In the genomic region with DNA sequence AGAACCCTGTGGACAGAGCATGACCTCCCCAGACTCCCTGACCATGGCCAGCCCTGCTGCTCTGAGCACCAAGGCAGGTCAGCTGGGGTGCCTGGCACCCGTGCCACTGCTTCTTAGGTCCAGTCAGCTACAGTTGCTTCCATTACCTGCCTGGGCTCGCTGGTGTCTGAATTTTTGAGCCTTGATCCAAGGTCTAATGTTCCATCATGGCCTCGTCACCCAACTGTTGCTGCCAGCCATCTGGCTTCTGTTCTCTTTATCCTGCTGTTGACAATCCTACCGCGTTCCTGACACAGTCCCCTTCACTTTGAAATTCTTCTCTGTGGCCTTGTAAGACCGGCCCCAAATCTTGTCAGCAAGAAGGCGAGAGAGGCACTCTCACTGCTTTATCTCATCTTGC, we compare ENCODE assay signal across 1 cellular context.
TF ChIP-seq lines count a peak whose summit lies in the region.

No MANE protein-coding gene starts in this region.

TF ChIP-seq in GM12878, 131 proteins besides CTCF, POLR2A, EP300 and RAD21:
- no peak for TF ChIP-seq SPI1 (IDR thresholded peaks at IDR 0.05; ENCODE audit: borderline replicate concordance, insufficient read depth, low read depth, low read length)
- TF ChIP-seq MYB (IDR thresholded peaks at IDR 0.05; ENCODE audit: borderline replicate concordance, low read depth, low read length): no peak
- no peak for TF ChIP-seq RAD51 (IDR thresholded peaks at IDR 0.05)
- no peak for TF ChIP-seq ZBED1 (IDR thresholded peaks at IDR 0.05; ENCODE audit: borderline replicate concordance)
- TF ChIP-seq SMC3 (IDR thresholded peaks at IDR 0.05; ENCODE audit: borderline replicate concordance, low read length): no peak
- no peak for TF ChIP-seq SIX5 (IDR thresholded peaks at IDR 0.05; ENCODE audit: low read depth, low read length, severe bottlenecking)
- no peak for TF ChIP-seq ZNF622 (IDR thresholded peaks at IDR 0.05)
- TF ChIP-seq, protein P1, sequence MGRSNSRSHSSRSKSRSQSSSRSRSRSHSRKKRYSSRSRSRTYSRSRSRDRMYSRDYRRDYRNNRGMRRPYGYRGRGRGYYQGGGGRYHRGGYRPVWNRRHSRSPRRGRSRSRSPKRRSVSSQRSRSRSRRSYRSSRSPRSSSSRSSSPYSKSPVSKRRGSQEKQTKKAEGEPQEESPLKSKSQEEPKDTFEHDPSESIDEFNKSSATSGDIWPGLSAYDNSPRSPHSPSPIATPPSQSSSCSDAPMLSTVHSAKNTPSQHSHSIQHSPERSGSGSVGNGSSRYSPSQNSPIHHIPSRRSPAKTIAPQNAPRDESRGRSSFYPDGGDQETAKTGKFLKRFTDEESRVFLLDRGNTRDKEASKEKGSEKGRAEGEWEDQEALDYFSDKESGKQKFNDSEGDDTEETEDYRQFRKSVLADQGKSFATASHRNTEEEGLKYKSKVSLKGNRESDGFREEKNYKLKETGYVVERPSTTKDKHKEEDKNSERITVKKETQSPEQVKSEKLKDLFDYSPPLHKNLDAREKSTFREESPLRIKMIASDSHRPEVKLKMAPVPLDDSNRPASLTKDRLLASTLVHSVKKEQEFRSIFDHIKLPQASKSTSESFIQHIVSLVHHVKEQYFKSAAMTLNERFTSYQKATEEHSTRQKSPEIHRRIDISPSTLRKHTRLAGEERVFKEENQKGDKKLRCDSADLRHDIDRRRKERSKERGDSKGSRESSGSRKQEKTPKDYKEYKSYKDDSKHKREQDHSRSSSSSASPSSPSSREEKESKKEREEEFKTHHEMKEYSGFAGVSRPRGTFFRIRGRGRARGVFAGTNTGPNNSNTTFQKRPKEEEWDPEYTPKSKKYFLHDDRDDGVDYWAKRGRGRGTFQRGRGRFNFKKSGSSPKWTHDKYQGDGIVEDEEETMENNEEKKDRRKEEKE (IDR thresholded peaks at IDR 0.05): no peak
- TF ChIP-seq POLR2AphosphoS2 (IDR thresholded peaks at IDR 0.05; ENCODE audit: low read depth, low read length): no peak
- no peak for TF ChIP-seq GATAD2B (conservative IDR thresholded peaks at IDR 0.05; ENCODE audit: low read depth)
- no peak for TF ChIP-seq ZNF384 (IDR thresholded peaks at IDR 0.05; ENCODE audit: borderline replicate concordance, low read depth, low read length)
- no peak for TF ChIP-seq POLR2AphosphoS5 (IDR thresholded peaks at IDR 0.05; ENCODE audit: low read length)
- TF ChIP-seq CHD1 (IDR thresholded peaks at IDR 0.05; ENCODE audit: low read depth, low read length): no peak
- TF ChIP-seq CHD2 (IDR thresholded peaks at IDR 0.05; ENCODE audit: borderline replicate concordance, low read depth, low read length): no peak
- TF ChIP-seq, protein P2, sequence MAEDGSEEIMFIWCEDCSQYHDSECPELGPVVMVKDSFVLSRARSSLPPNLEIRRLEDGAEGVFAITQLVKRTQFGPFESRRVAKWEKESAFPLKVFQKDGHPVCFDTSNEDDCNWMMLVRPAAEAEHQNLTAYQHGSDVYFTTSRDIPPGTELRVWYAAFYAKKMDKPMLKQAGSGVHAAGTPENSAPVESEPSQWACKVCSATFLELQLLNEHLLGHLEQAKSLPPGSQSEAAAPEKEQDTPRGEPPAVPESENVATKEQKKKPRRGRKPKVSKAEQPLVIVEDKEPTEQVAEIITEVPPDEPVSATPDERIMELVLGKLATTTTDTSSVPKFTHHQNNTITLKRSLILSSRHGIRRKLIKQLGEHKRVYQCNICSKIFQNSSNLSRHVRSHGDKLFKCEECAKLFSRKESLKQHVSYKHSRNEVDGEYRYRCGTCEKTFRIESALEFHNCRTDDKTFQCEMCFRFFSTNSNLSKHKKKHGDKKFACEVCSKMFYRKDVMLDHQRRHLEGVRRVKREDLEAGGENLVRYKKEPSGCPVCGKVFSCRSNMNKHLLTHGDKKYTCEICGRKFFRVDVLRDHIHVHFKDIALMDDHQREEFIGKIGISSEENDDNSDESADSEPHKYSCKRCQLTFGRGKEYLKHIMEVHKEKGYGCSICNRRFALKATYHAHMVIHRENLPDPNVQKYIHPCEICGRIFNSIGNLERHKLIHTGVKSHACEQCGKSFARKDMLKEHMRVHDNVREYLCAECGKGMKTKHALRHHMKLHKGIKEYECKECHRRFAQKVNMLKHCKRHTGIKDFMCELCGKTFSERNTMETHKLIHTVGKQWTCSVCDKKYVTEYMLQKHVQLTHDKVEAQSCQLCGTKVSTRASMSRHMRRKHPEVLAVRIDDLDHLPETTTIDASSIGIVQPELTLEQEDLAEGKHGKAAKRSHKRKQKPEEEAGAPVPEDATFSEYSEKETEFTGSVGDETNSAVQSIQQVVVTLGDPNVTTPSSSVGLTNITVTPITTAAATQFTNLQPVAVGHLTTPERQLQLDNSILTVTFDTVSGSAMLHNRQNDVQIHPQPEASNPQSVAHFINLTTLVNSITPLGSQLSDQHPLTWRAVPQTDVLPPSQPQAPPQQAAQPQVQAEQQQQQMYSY (CRISPR knock-in tag; IDR thresholded peaks at IDR 0.05): no peak
